Comparison of ENCODE assay signal across 1 cellular context in genomic region chr12:82686223-82687019, GRCh38.
TF ChIP-seq lines count a peak whose summit lies in the region.

Gene TMTC2, plus strand, starts transcription at chr12:82686906.

TF ChIP-seq in H1, 55 proteins besides CTCF, POLR2A, EP300 and RAD21:
- no peak for TF ChIP-seq HDAC2 (IDR thresholded peaks at IDR 0.05; ENCODE audit: borderline replicate concordance in 1 of 2, low read depth in 2 of 2, low read length in 2 of 2)
- TF ChIP-seq KDM4A (IDR thresholded peaks at IDR 0.05; ENCODE audit: low read depth, low read length, severe bottlenecking): peak; percentile 25
- no peak for TF ChIP-seq TAF7 (optimal IDR thresholded peaks at IDR 0.05; ENCODE audit: borderline replicate concordance, low read depth, low read length)
- no peak for TF ChIP-seq FOSL1 (IDR thresholded peaks at IDR 0.05; ENCODE audit: insufficient read depth, low read depth, low read length)
- no peak for TF ChIP-seq GABPA (IDR thresholded peaks at IDR 0.05; ENCODE audit: borderline replicate concordance, insufficient read depth, low read length)
- TF ChIP-seq CEBPB (IDR thresholded peaks at IDR 0.05; ENCODE audit: low read depth, low read length): no peak
- TF ChIP-seq POU5F1 (IDR thresholded peaks at IDR 0.05; ENCODE audit: low read depth, low read length): no peak
- no peak for TF ChIP-seq SIX5 (IDR thresholded peaks at IDR 0.05; ENCODE audit: low read depth, low read length)
- TF ChIP-seq JUN (IDR thresholded peaks at IDR 0.05; ENCODE audit: low read depth, low read length): no peak
- peak; percentile 85 for TF ChIP-seq RBBP5 (IDR thresholded peaks at IDR 0.05; ENCODE audit: borderline replicate concordance, low read depth, low read length)
- TF ChIP-seq KDM5A (IDR thresholded peaks at IDR 0.05; ENCODE audit: low read length): no peak
- 0 out of 2 replicates have a peak, but pooled peaks have one; percentile 5 for TF ChIP-seq POLR2AphosphoS5 (IDR thresholded peaks at IDR 0.05; ENCODE audit: low read depth, low read length)
- TF ChIP-seq BRCA1 (IDR thresholded peaks at IDR 0.05; ENCODE audit: low read depth, low read length): no peak
- TF ChIP-seq JUND (IDR thresholded peaks at IDR 0.05; ENCODE audit: low read length): no peak
- TF ChIP-seq PHF8 (conservative IDR thresholded peaks at IDR 0.05; ENCODE audit: low read depth, low read length): no peak
- TF ChIP-seq RFX5 (IDR thresholded peaks at IDR 0.05; ENCODE audit: borderline replicate concordance, low read depth, low read length): no peak
- TF ChIP-seq BCL11A (IDR thresholded peaks at IDR 0.05; ENCODE audit: low read depth in 2 of 2, low read length in 2 of 2): no peak
- TF ChIP-seq MAFK (IDR thresholded peaks at IDR 0.05; ENCODE audit: low read depth, low read length): no peak
- TF ChIP-seq SAP30 (IDR thresholded peaks at IDR 0.05; ENCODE audit: insufficient read depth, insufficient replicate concordance, low read length): peak; percentile 93
- TF ChIP-seq CBX5 (IDR thresholded peaks at IDR 0.05; ENCODE audit: low read depth, low read length): no peak
- no peak for TF ChIP-seq TCF12 (IDR thresholded peaks at IDR 0.05; ENCODE audit: low read depth, low read length)
- no peak for TF ChIP-seq NANOG (IDR thresholded peaks at IDR 0.05; ENCODE audit: insufficient read depth, low read depth, low read length, poor library complexity, severe bottlenecking)
- no peak for TF ChIP-seq ATF2 (IDR thresholded peaks at IDR 0.05; ENCODE audit: low read length)
- TF ChIP-seq ATF3 (IDR thresholded peaks at IDR 0.05; ENCODE audit: insufficient read depth, low read depth, low read length): no peak
- no peak for TF ChIP-seq KDM1A (IDR thresholded peaks at IDR 0.05; ENCODE audit: borderline replicate concordance, low read length)
- TF ChIP-seq HDAC6 (IDR thresholded peaks at IDR 0.05; ENCODE audit: low read depth, low read length): no peak
- no peak for TF ChIP-seq SIRT6 (IDR thresholded peaks at IDR 0.05; ENCODE audit: low read length)
- no peak for TF ChIP-seq RNF2 (IDR thresholded peaks at IDR 0.05; ENCODE audit: borderline replicate concordance, low read depth, low read length, missing control alignments, poor library complexity, severe bottlenecking)
- TF ChIP-seq SUZ12 (IDR thresholded peaks at IDR 0.05; ENCODE audit: low read length): no peak
- TF ChIP-seq MAX (IDR thresholded peaks at IDR 0.05): no peak
- no peak for TF ChIP-seq YY1 (IDR thresholded peaks at IDR 0.05; ENCODE audit: low read depth, low read length)
- no peak for TF ChIP-seq TEAD4 (IDR thresholded peaks at IDR 0.05; ENCODE audit: low read depth, low read length)
- no peak for TF ChIP-seq ZNF274 (IDR thresholded peaks at IDR 0.05; ENCODE audit: borderline replicate concordance, extremely low read depth, low read length)
- TF ChIP-seq TAF1 (IDR thresholded peaks at IDR 0.05; ENCODE audit: low read depth, low read length): peak; percentile 57; the same call in 1 of the 2 replicates
- no peak for TF ChIP-seq BACH1 (IDR thresholded peaks at IDR 0.05; ENCODE audit: low read length)
- no peak for TF ChIP-seq CHD7 (IDR thresholded peaks at IDR 0.05; ENCODE audit: insufficient replicate concordance, low read length)
- no peak for TF ChIP-seq TBP (IDR thresholded peaks at IDR 0.05; ENCODE audit: low read depth, low read length)
- TF ChIP-seq ASH2L (IDR thresholded peaks at IDR 0.05; ENCODE audit: low read length): peak; percentile 92
- TF ChIP-seq E2F6 (IDR thresholded peaks at IDR 0.05): no peak
- no peak for TF ChIP-seq CHD2 (IDR thresholded peaks at IDR 0.05; ENCODE audit: low read length)
- TF ChIP-seq CREB1 (IDR thresholded peaks at IDR 0.05): no peak
- peak; percentile 91 to 93 for TF ChIP-seq SIN3A (conservative IDR thresholded peaks at IDR 0.05 in 1 of 2, IDR thresholded peaks at IDR 0.05 in 1 of 2; ENCODE audit: low read depth in 1 of 2, low read length in 2 of 2)
- TF ChIP-seq NRF1 (IDR thresholded peaks at IDR 0.05; ENCODE audit: low read depth, low read length): no peak
- no peak for TF ChIP-seq CBX8 (IDR thresholded peaks at IDR 0.05; ENCODE audit: borderline replicate concordance, low read depth, low read length)
- no peak for TF ChIP-seq CHD1 (IDR thresholded peaks at IDR 0.05; ENCODE audit: low read depth, low read length)
- TF ChIP-seq EZH2 (IDR thresholded peaks at IDR 0.05; ENCODE audit: low read depth, low read length, severe bottlenecking): no peak
- TF ChIP-seq CTBP2 (IDR thresholded peaks at IDR 0.05; ENCODE audit: borderline replicate concordance, insufficient read depth, insufficient read length, low read length): no peak
- TF ChIP-seq SP1 (IDR thresholded peaks at IDR 0.05; ENCODE audit: low read depth, low read length): peak; percentile 70
- no peak for TF ChIP-seq USF2 (IDR thresholded peaks at IDR 0.05; ENCODE audit: low read length)
- no peak for TF ChIP-seq SP2 (IDR thresholded peaks at IDR 0.05; ENCODE audit: low read length)
